In genomic region chr10:113524539-113525490, GRCh38 we compare ENCODE assay signal across 19 cellular contexts. TPM values are rescaled to one million over a fixed set of nuclear protein-coding genes. Genes with fewer than 3 reads are reported as not detected.
DNase-seq lines count a peak whose midpoint lies in the region; ATAC-seq, FAIRE-seq and TF ChIP-seq lines count a peak whose summit lies in the region.
"Had no signal": no experiment of that assay in that cellular context is flagged by ENCODE, and none has a peak within 500 bp of the region (broad histone marks: within the 10 kb centered on the region; RNA-seq: fewer than 3 reads in every experiment).

No MANE protein-coding gene starts in this region.

- intact Hi-C loops in sciatic nerve (cut with DNase I) = no loop called here

- ATAC-seq in sciatic nerve (no peak), HG02970 (IDR thresholded peaks at IDR 0.05; ENCODE audit: low FRiP score, unreplicated experiment) (no peak)

- no peak for TF ChIP-seq CTCF in fibroblast of mammary gland (conservative IDR thresholded peaks at IDR 0.05; ENCODE audit: control insufficient read depth, insufficient read depth, low read depth, low read length)

- no peak overlapping the region for H3K4me3 ChIP-seq in fibroblast of mammary gland (ENCODE audit: control insufficient read depth, low read depth, low read length)
- H3K4me3 ChIP-seq: ascending aorta, BLaER1, colonic mucosa, suprapubic skin had no signal

- peak; percentile 74 for FAIRE-seq in RCC 7860 (lab: Jason Lieb, UNC)
- FAIRE-seq: keratinocyte had no signal

- DNase-seq in EL = peak; percentile 47
- DNase-seq in RCC 7860 (ENCODE audit: low spot score) = peak; percentile 56
- peak; percentile 19 for DNase-seq in fibroblast of mammary gland (ENCODE audit: low read depth)
- DNase-seq in sciatic nerve (ENCODE audit: low spot score) = peak; percentile 26
- no peak for DNase-seq in NCI-H2227 treated with DMSO at 0.1 percent for 48 hours (lab: John Stamatoyannopoulos, UW)
- DNase-seq in D341Med (ENCODE audit: low spot score) = no peak
- DNase-seq: activated CD4-positive, CD25-positive, alpha-beta regulatory T cell treated with anti-CD3 and anti-CD28 coated beads, Interleukin-2, amount 50 U/mL, for 72 hours; activated effector memory CD4-positive, alpha-beta T cell treated with anti-CD3 and anti-CD28 coated beads, Interleukin-2, amount 50 U/mL, for 16 hours; colonic mucosa; DMS79 treated with DMSO at 0.1 percent for 48 hours; Kasumi-1; NCI-H446 treated with DMSO at 0.1 percent for 48 hours; SIG-M5; T1000 had no signal

RNA-seq across cellular contexts. Expression of gene HABP2, which starts 28.0 kb away (rescaled TPM):
- total RNA-seq in sciatic nerve = not detected
- total RNA-seq: ascending aorta had no signal

Comparison
In these comparisons a context has a peak if more than half of its experiments do, and no peak if none do; other contexts are left out.
1. DNase-seq: peak in EL (single experiment), RCC 7860 (single experiment), fibroblast of mammary gland (single experiment) and sciatic nerve (single experiment); none in NCI-H2227 treated with DMSO at 0.1 percent for 48 hours (single experiment) and D341Med (single experiment).